Comparison of ENCODE assay signal across 1 cellular context in the genomic region with DNA sequence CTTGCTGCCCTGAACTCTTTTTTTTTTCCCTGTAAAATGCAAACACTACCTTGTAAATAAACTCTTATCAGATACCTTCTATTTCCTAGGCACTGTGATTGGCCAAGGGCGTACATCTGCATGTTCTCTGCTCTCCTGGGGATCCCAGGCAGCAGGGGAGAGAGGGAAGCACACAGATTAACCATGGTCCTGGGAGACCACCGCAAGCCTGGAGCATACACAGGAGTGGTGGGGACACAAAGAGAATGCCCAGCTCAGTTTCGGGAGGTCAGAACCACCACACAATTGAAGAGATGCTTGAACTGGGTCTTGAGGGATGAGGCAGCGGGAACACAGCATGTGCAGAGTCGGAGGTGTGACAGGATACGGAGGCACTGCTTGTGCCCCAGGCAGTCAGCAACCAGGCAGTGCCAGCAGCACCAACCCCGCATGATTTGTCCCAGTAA.
TF ChIP-seq lines count a peak whose summit lies in the region.

No MANE protein-coding gene starts in this region.

TF ChIP-seq in HepG2, 621 proteins besides CTCF, POLR2A, EP300 and RAD21 (continued from another document and continues in another):
- TF ChIP-seq, protein P1, sequence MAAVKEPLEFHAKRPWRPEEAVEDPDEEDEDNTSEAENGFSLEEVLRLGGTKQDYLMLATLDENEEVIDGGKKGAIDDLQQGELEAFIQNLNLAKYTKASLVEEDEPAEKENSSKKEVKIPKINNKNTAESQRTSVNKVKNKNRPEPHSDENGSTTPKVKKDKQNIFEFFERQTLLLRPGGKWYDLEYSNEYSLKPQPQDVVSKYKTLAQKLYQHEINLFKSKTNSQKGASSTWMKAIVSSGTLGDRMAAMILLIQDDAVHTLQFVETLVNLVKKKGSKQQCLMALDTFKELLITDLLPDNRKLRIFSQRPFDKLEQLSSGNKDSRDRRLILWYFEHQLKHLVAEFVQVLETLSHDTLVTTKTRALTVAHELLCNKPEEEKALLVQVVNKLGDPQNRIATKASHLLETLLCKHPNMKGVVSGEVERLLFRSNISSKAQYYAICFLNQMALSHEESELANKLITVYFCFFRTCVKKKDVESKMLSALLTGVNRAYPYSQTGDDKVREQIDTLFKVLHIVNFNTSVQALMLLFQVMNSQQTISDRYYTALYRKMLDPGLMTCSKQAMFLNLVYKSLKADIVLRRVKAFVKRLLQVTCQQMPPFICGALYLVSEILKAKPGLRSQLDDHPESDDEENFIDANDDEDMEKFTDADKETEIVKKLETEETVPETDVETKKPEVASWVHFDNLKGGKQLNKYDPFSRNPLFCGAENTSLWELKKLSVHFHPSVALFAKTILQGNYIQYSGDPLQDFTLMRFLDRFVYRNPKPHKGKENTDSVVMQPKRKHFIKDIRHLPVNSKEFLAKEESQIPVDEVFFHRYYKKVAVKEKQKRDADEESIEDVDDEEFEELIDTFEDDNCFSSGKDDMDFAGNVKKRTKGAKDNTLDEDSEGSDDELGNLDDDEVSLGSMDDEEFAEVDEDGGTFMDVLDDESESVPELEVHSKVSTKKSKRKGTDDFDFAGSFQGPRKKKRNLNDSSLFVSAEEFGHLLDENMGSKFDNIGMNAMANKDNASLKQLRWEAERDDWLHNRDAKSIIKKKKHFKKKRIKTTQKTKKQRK (IDR thresholded peaks at IDR 0.05; ENCODE audit: low read length): no peak
- TF ChIP-seq ZNF878 (CRISPR knock-in tag; IDR thresholded peaks at IDR 0.05) (no peak), RNF2 (conservative IDR thresholded peaks at IDR 0.05; ENCODE audit: low read depth) (no peak), ATF7-NPFF (CRISPR knock-in tag; IDR thresholded peaks at IDR 0.05; ENCODE audit: low read depth) (no peak), CREB1 (IDR thresholded peaks at IDR 0.05) (no peak), CREB1 (CRISPR knock-in tag; IDR thresholded peaks at IDR 0.05) (no peak), TARDBP (CRISPR knock-in tag; IDR thresholded peaks at IDR 0.05) (0 out of 2 replicates have a peak, but pooled peaks have one; percentile 31), TSC22D2 (CRISPR knock-in tag; IDR thresholded peaks at IDR 0.05; ENCODE audit: borderline replicate concordance) (no peak), NFYB (CRISPR knock-in tag; IDR thresholded peaks at IDR 0.05) (peak; percentile 70), ZC3H13 (CRISPR knock-in tag; IDR thresholded peaks at IDR 0.05) (no peak), ZSCAN30 (CRISPR knock-in tag; IDR thresholded peaks at IDR 0.05) (no peak), SCMH1 (CRISPR knock-in tag; IDR thresholded peaks at IDR 0.05; ENCODE audit: borderline replicate concordance) (no peak), ZNF776 (CRISPR knock-in tag; IDR thresholded peaks at IDR 0.05) (no peak), ZNF543 (CRISPR knock-in tag; IDR thresholded peaks at IDR 0.05) (0 out of 2 replicates have a peak, but pooled peaks have one; percentile 57), MAF1 (CRISPR knock-in tag; IDR thresholded peaks at IDR 0.05; ENCODE audit: borderline replicate concordance) (no peak), JUNB (CRISPR knock-in tag; IDR thresholded peaks at IDR 0.05; ENCODE audit: borderline replicate concordance) (no peak), ZNF20 (CRISPR knock-in tag; IDR thresholded peaks at IDR 0.05) (no peak), SOX5 (CRISPR knock-in tag; IDR thresholded peaks at IDR 0.05; ENCODE audit: borderline replicate concordance) (peak; percentile 43; the same call in 1 of the 2 replicates), ZNF34 (CRISPR knock-in tag; IDR thresholded peaks at IDR 0.05; ENCODE audit: borderline replicate concordance) (no peak), REXO4 (CRISPR knock-in tag; IDR thresholded peaks at IDR 0.05; ENCODE audit: borderline replicate concordance) (no peak), HOXA9 (CRISPR knock-in tag; IDR thresholded peaks at IDR 0.05; ENCODE audit: borderline replicate concordance) (no peak), HNRNPLL (IDR thresholded peaks at IDR 0.05; ENCODE audit: low read depth, low read length, poor library complexity, severe bottlenecking) (no peak), AHR (CRISPR knock-in tag; IDR thresholded peaks at IDR 0.05) (no peak), THYN1 (CRISPR knock-in tag; IDR thresholded peaks at IDR 0.05; ENCODE audit: borderline replicate concordance, low read depth) (no peak), KAT8 (CRISPR knock-in tag; IDR thresholded peaks at IDR 0.05) (peak; percentile 45; the same call in 1 of the 2 replicates), WIZ (CRISPR knock-in tag; IDR thresholded peaks at IDR 0.05) (no peak), MXD4 (CRISPR knock-in tag; IDR thresholded peaks at IDR 0.05) (no peak), TP53 (CRISPR knock-in tag; conservative IDR thresholded peaks at IDR 0.05) (0 out of 2 replicates have a peak, but pooled peaks have one; percentile 27), FOSL2 (CRISPR knock-in tag; IDR thresholded peaks at IDR 0.05) (no peak; the same call in 1 of the 2 replicates), ZNF496 (CRISPR knock-in tag; IDR thresholded peaks at IDR 0.05; ENCODE audit: insufficient replicate concordance) (no peak), THAP11 (CRISPR knock-in tag; IDR thresholded peaks at IDR 0.05) (no peak), ZNF382 (CRISPR knock-in tag; IDR thresholded peaks at IDR 0.05; ENCODE audit: borderline replicate concordance) (no peak), ZNF510 (CRISPR knock-in tag; IDR thresholded peaks at IDR 0.05; ENCODE audit: low read depth) (no peak), ZNF570 (CRISPR knock-in tag; IDR thresholded peaks at IDR 0.05; ENCODE audit: borderline replicate concordance) (no peak)
- TF ChIP-seq, protein P2, sequence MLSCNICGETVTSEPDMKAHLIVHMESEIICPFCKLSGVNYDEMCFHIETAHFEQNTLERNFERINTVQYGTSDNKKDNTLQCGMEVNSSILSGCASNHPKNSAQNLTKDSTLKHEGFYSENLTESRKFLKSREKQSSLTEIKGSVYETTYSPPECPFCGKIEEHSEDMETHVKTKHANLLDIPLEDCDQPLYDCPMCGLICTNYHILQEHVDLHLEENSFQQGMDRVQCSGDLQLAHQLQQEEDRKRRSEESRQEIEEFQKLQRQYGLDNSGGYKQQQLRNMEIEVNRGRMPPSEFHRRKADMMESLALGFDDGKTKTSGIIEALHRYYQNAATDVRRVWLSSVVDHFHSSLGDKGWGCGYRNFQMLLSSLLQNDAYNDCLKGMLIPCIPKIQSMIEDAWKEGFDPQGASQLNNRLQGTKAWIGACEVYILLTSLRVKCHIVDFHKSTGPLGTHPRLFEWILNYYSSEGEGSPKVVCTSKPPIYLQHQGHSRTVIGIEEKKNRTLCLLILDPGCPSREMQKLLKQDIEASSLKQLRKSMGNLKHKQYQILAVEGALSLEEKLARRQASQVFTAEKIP (CRISPR knock-in tag; IDR thresholded peaks at IDR 0.05; ENCODE audit: borderline replicate concordance): no peak
- TF ChIP-seq, protein P3, sequence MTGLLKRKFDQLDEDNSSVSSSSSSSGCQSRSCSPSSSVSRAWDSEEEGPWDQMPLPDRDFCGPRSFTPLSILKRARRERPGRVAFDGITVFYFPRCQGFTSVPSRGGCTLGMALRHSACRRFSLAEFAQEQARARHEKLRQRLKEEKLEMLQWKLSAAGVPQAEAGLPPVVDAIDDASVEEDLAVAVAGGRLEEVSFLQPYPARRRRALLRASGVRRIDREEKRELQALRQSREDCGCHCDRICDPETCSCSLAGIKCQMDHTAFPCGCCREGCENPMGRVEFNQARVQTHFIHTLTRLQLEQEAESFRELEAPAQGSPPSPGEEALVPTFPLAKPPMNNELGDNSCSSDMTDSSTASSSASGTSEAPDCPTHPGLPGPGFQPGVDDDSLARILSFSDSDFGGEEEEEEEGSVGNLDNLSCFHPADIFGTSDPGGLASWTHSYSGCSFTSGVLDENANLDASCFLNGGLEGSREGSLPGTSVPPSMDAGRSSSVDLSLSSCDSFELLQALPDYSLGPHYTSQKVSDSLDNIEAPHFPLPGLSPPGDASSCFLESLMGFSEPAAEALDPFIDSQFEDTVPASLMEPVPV (CRISPR knock-in tag; IDR thresholded peaks at IDR 0.05): no peak
- TF ChIP-seq, protein P4, sequence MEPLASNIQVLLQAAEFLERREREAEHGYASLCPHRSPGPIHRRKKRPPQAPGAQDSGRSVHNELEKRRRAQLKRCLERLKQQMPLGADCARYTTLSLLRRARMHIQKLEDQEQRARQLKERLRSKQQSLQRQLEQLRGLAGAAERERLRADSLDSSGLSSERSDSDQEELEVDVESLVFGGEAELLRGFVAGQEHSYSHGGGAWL (CRISPR knock-in tag; IDR thresholded peaks at IDR 0.05): no peak
- TF ChIP-seq, protein P5, sequence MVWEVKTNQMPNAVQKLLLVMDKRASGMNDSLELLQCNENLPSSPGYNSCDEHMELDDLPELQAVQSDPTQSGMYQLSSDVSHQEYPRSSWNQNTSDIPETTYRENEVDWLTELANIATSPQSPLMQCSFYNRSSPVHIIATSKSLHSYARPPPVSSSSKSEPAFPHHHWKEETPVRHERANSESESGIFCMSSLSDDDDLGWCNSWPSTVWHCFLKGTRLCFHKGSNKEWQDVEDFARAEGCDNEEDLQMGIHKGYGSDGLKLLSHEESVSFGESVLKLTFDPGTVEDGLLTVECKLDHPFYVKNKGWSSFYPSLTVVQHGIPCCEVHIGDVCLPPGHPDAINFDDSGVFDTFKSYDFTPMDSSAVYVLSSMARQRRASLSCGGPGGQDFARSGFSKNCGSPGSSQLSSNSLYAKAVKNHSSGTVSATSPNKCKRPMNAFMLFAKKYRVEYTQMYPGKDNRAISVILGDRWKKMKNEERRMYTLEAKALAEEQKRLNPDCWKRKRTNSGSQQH (CRISPR knock-in tag; IDR thresholded peaks at IDR 0.05; ENCODE audit: low read depth): no peak
- TF ChIP-seq, protein P6, sequence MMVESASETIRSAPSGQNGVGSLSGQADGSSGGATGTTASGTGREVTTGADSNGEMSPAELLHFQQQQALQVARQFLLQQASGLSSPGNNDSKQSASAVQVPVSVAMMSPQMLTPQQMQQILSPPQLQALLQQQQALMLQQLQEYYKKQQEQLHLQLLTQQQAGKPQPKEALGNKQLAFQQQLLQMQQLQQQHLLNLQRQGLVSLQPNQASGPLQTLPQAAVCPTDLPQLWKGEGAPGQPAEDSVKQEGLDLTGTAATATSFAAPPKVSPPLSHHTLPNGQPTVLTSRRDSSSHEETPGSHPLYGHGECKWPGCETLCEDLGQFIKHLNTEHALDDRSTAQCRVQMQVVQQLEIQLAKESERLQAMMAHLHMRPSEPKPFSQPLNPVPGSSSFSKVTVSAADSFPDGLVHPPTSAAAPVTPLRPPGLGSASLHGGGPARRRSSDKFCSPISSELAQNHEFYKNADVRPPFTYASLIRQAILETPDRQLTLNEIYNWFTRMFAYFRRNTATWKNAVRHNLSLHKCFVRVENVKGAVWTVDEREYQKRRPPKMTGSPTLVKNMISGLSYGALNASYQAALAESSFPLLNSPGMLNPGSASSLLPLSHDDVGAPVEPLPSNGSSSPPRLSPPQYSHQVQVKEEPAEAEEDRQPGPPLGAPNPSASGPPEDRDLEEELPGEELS (CRISPR knock-in tag; IDR thresholded peaks at IDR 0.05): peak; percentile 85
- TF ChIP-seq, protein P7, sequence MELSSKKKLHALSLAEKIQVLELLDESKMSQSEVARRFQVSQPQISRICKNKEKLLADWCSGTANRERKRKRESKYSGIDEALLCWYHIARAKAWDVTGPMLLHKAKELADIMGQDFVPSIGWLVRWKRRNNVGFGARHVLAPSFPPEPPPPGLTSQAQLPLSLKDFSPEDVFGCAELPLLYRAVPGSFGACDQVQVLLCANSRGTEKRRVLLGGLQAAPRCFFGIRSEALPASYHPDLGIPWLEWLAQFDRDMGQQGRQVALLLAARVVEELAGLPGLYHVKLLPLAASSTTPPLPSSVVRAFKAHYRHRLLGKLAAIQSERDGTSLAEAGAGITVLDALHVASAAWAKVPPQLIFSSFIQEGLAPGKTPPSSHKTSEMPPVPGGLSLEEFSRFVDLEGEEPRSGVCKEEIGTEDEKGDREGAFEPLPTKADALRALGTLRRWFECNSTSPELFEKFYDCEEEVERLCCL (CRISPR knock-in tag; IDR thresholded peaks at IDR 0.05; ENCODE audit: borderline replicate concordance): no peak
- TF ChIP-seq, protein P8, sequence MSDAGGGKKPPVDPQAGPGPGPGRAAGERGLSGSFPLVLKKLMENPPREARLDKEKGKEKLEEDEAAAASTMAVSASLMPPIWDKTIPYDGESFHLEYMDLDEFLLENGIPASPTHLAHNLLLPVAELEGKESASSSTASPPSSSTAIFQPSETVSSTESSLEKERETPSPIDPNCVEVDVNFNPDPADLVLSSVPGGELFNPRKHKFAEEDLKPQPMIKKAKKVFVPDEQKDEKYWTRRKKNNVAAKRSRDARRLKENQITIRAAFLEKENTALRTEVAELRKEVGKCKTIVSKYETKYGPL (CRISPR knock-in tag; IDR thresholded peaks at IDR 0.05): no peak
- TF ChIP-seq, protein P9, sequence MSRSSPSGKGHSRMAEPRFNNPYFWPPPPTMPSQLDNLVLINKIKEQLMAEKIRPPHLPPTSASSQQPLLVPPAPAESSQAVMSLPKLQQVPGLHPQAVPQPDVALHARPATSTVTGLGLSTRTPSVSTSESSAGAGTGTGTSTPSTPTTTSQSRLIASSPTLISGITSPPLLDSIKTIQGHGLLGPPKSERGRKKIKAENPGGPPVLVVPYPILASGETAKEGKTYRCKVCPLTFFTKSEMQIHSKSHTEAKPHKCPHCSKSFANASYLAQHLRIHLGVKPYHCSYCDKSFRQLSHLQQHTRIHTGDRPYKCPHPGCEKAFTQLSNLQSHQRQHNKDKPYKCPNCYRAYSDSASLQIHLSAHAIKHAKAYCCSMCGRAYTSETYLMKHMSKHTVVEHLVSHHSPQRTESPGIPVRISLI (CRISPR knock-in tag; IDR thresholded peaks at IDR 0.05; ENCODE audit: borderline replicate concordance): peak; percentile 95
- TF ChIP-seq, protein P10, sequence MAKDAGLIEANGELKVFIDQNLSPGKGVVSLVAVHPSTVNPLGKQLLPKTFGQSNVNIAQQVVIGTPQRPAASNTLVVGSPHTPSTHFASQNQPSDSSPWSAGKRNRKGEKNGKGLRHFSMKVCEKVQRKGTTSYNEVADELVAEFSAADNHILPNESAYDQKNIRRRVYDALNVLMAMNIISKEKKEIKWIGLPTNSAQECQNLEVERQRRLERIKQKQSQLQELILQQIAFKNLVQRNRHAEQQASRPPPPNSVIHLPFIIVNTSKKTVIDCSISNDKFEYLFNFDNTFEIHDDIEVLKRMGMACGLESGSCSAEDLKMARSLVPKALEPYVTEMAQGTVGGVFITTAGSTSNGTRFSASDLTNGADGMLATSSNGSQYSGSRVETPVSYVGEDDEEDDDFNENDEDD (CRISPR knock-in tag; IDR thresholded peaks at IDR 0.05; ENCODE audit: borderline replicate concordance): peak; percentile 46; the same call in 1 of the 2 replicates
- TF ChIP-seq, protein P11, sequence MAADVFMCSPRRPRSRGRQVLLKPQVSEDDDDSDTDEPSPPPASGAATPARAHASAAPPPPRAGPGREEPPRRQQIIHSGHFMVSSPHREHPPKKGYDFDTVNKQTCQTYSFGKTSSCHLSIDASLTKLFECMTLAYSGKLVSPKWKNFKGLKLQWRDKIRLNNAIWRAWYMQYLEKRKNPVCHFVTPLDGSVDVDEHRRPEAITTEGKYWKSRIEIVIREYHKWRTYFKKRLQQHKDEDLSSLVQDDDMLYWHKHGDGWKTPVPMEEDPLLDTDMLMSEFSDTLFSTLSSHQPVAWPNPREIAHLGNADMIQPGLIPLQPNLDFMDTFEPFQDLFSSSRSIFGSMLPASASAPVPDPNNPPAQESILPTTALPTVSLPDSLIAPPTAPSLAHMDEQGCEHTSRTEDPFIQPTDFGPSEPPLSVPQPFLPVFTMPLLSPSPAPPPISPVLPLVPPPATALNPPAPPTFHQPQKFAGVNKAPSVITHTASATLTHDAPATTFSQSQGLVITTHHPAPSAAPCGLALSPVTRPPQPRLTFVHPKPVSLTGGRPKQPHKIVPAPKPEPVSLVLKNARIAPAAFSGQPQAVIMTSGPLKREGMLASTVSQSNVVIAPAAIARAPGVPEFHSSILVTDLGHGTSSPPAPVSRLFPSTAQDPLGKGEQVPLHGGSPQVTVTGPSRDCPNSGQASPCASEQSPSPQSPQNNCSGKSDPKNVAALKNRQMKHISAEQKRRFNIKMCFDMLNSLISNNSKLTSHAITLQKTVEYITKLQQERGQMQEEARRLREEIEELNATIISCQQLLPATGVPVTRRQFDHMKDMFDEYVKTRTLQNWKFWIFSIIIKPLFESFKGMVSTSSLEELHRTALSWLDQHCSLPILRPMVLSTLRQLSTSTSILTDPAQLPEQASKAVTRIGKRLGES (CRISPR knock-in tag; IDR thresholded peaks at IDR 0.05; ENCODE audit: borderline replicate concordance): no peak
